In the genomic region with DNA sequence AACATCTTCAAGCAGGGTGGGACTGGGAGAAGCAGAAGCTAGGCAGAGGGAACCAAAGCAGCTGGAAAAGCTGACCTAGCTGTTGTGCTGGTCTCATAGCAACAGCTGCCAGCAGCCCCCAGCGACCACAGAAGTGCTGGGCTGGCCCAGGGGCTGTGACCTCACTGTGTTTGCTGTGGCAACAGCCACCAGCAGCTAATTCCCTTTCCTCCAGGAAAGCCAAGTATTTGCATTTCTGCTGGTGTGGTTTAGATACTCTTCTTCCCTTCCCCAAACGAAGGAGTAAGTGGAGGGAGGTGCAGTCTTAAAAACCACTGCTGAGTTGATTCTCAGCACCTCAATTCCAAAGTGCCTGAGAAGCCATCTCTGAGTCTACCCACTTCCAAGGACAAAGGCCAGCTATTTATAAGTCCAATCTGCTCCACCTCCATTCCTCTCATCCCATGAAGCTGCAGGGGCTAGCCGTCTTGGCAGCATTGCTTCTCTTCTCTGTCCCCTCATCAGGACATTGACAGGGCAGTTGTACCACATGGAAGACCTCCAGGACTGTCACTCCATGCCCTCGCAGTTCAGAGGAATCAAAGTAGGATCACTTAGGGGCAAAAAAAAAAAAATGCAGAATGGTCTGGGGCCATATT, we compare ENCODE assay signal across 8 cellular contexts. TPM values are rescaled to one million over a fixed set of nuclear protein-coding genes. Genes with fewer than 3 reads are reported as not detected.
A peak's percentile ranks its signal among the peaks of the same experiment; 100 is the strongest.
DNase-seq lines count a peak whose midpoint lies in the region; ATAC-seq and TF ChIP-seq lines count a peak whose summit lies in the region.

No MANE protein-coding gene starts in this region.

- no peak for TF ChIP-seq CTCF in heart right ventricle (IDR thresholded peaks at IDR 0.05)
- TF ChIP-seq CTCF in gastrocnemius medialis (IDR thresholded peaks at IDR 0.05 in 4 of 5, conservative IDR thresholded peaks at IDR 0.05 in 1 of 5): no peak

- H3K9me3 ChIP-seq in heart right ventricle (no peaks in the 10 kb centered on the region), gastrocnemius medialis (no peaks in the 10 kb centered on the region)

- peak overlapping the region; percentile 85 to 95 for H3K27ac Mint-ChIP-seq in activated naive CD4-positive, alpha-beta T cell treated with anti-CD3 and anti-CD28 coated beads, Interleukin-2, amount 50 U/mL, for 72 hours

- DNase-seq in GDM1 (lab: John Stamatoyannopoulos, UW) (peak; percentile 73), HT-29 (ENCODE audit: low spot score) (peak; percentile 46), heart right ventricle (peak; percentile 81 to 88), gastrocnemius medialis (peak; percentile 40 to 62), G401 (ENCODE audit: low spot score) (no peak)
- no peak for DNase-seq in activated naive CD4-positive, alpha-beta T cell treated with anti-CD3 and anti-CD28 coated beads, Interleukin-2, amount 50 U/mL, for 72 hours (ENCODE audit: low spot score in 2 of 2)

- 14 to 15% methylated on average over 4 of the region's 4 CpGs for WGBS in heart right ventricle, 2 donors

- intact Hi-C loops in heart right ventricle (cut with DNase I) (loop anchor here in 1 of 10 donors (2.0 kb wide), 1 partner anchor 34 kb away; a partner anchor contains a TSS), gastrocnemius medialis (cut with DNase I; ENCODE audit: low total_unique reads) (no loop called here)

- no peak for TF ChIP-seq POLR2A in gastrocnemius medialis (IDR thresholded peaks at IDR 0.05)

- H3K27ac ChIP-seq in heart right ventricle: peak overlapping the region; percentile 80 to 93 (median 89)
- peak overlapping the region; percentile 81 to 89 (median 88) for H3K27ac ChIP-seq in gastrocnemius medialis

- H3K9me3 Mint-ChIP-seq in activated naive CD4-positive, alpha-beta T cell treated with anti-CD3 and anti-CD28 coated beads, Interleukin-2, amount 50 U/mL, for 72 hours: no peaks in the 10 kb centered on the region

- H3K36me3 ChIP-seq in heart right ventricle: peaks cover under 1 to 99% (median 52%) of the 10 kb centered on the region in 9 donors
- peaks cover 0 to 59% of the 10 kb centered on the region in 2 donors for H3K36me3 ChIP-seq in gastrocnemius medialis

- ATAC-seq in activated naive CD4-positive, alpha-beta T cell treated with anti-CD3 and anti-CD28 coated beads, Interleukin-2, amount 50 U/mL, for 72 hours: peak in 1 of 2 donors; percentile 35
- ATAC-seq in heart right ventricle (peak; percentile 77 to 90 (median 86)), gastrocnemius medialis (peak in 1 of 2 donors; percentile 16), GM18861 (IDR thresholded peaks at IDR 0.05; ENCODE audit: unreplicated experiment) (no peak), HG02884 (IDR thresholded peaks at IDR 0.05; ENCODE audit: unreplicated experiment) (no peak)

- H3K4me3 ChIP-seq in heart right ventricle (no peak overlapping the region), gastrocnemius medialis (no peak overlapping the region)

- H3K27me3 ChIP-seq in heart right ventricle (no peaks in the 10 kb centered on the region), gastrocnemius medialis (no peaks in the 10 kb centered on the region)

- in situ Hi-C loops in gastrocnemius medialis (cut with MboI; ENCODE audit: low sequenced_read_pairs in 4 of 4) (no loop called here), G401 (cut with HindIII; ENCODE audit: low sequenced_read_pairs) (no loop called here)

- H3K4me1 ChIP-seq in heart right ventricle (peaks cover 16 to 78% (median 58%) of the 10 kb centered on the region in 9 donors), gastrocnemius medialis (peaks cover 35 to 53% of the 10 kb centered on the region in 2 donors)

- peaks cover 64 to 66% of the 10 kb centered on the region in 2 donors for H3K36me3 Mint-ChIP-seq in activated naive CD4-positive, alpha-beta T cell treated with anti-CD3 and anti-CD28 coated beads, Interleukin-2, amount 50 U/mL, for 72 hours

RNA-seq across cellular contexts. Expression of a gene that starts 11.5 kb away (rescaled TPM):
- 34.5 and 39.5 TPM in 2 replicates for total RNA-seq in HT-29 (2014; rRNA removed; shearing (Covaris generic))
- 10 to 100 TPM; 24.7 to 43.1 TPM for total RNA-seq in activated naive CD4-positive, alpha-beta T cell treated with anti-CD3 and anti-CD28 coated beads, Interleukin-2, amount 50 U/mL, for 72 hours
- 10 to 100 TPM; 12.6 to 19.2 (median 16.4) TPM for total RNA-seq in heart right ventricle
- polyA plus RNA-seq in heart right ventricle: 10 to 100 TPM; 11.3 to 11.5 TPM
- total RNA-seq in gastrocnemius medialis: 10 to 100 TPM in 3 of 4 donors, 1 to 10 TPM in 1; 8.6 to 15.3 (median 15.1) TPM
- 9.3 and 12.3 TPM in 2 replicates for total RNA-seq in G401 (2014; rRNA removed; shearing (Covaris generic))

RNA-seq across cellular contexts. Expression of a gene that starts 34.3 kb away (rescaled TPM):
- 294 and 300 TPM in 2 replicates for total RNA-seq in HT-29 (2014; rRNA removed; shearing (Covaris generic))
- 100 to 1,000 TPM; 286 to 496 TPM for total RNA-seq in activated naive CD4-positive, alpha-beta T cell treated with anti-CD3 and anti-CD28 coated beads, Interleukin-2, amount 50 U/mL, for 72 hours
- total RNA-seq in heart right ventricle: 100 to 1,000 TPM; 101 to 151 (median 108) TPM
- 10 to 100 TPM; 55.5 to 65.6 TPM for polyA plus RNA-seq in heart right ventricle
- total RNA-seq in gastrocnemius medialis: 100 to 1,000 TPM in 1 of 4 donors, 10 to 100 TPM in 3; 49.5 to 101 (median 92.4) TPM
- total RNA-seq in G401 (2014; rRNA removed; shearing (Covaris generic)): 85.0 and 116 TPM in 2 replicates

RNA-seq across cellular contexts. Expression of a gene that starts 55.3 kb away (rescaled TPM):
- 2.5 and 2.6 TPM in 2 replicates for total RNA-seq in HT-29 (2014; rRNA removed; shearing (Covaris generic))
- total RNA-seq in activated naive CD4-positive, alpha-beta T cell treated with anti-CD3 and anti-CD28 coated beads, Interleukin-2, amount 50 U/mL, for 72 hours: 100 to 1,000 TPM in 1 of 2 donors, 10 to 100 TPM in 1; 73.4 to 126 TPM
- total RNA-seq in heart right ventricle (10 to 100 TPM in 8 of 10 donors, 1 to 10 TPM in 2; 9.7 to 44.9 (median 13.2) TPM), gastrocnemius medialis (1 to 10 TPM; 1.9 to 5.2 (median 4.9) TPM)
- 10 to 100 TPM; 14.0 to 19.9 TPM for polyA plus RNA-seq in heart right ventricle
- 5.7 and 10.1 TPM in 2 replicates for total RNA-seq in G401 (2014; rRNA removed; shearing (Covaris generic))

Comparison
In these comparisons a context has a peak if more than half of its experiments do, and no peak if none do; other contexts are left out.
1. DNase-seq: peak in GDM1 (single experiment), HT-29 (single experiment), heart right ventricle (2 of 2) and gastrocnemius medialis (2 of 2); none in activated naive CD4-positive, alpha-beta T cell treated with anti-CD3 and anti-CD28 coated beads, Interleukin-2, amount 50 U/mL, for 72 hours (0 of 2) and G401 (single experiment).
2. ATAC-seq: peak in heart right ventricle (8 of 8); none in GM18861 (single experiment) and HG02884 (single experiment).